ENCODE assay signal across 9 cellular contexts in the genomic region with DNA sequence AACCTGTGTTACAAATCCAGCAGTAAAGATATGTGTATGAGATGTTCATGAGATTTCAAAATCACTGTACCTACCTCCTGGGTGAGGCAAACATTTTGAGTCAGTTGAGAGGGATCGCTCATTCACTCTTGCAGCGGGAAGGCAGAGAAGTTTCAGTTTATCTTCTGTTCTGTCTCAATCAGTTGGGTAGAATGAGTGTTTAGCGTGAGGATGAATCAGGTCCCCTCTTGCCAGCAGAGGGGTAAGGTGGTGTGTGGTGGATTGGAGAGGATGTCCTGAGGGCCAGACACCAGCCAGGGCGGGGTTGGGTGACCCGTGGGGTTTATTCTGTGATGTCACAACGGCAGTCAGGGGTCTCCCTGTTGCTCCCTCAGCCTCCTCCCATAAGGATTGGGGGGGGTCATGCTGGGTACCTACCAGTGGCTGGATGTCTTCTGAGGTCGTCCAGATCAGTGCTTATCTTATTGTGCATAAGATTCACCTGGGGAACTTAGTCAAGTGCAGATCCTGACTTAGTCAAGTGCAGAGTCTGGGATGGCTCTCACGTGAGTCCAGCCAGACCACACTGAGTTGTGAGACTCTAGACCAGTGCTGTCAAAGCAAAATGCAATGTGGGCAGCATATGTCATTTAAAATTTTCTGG. TPM values are rescaled to one million over a fixed set of nuclear protein-coding genes. Genes with fewer than 3 reads are reported as not detected.
DNase-seq lines count a peak whose midpoint lies in the region; ATAC-seq and TF ChIP-seq lines count a peak whose summit lies in the region.
"Had no signal": no experiment of that assay in that cellular context is flagged by ENCODE, and none has a peak within 500 bp of the region (broad histone marks: within the 10 kb centered on the region; RNA-seq: fewer than 3 reads in every experiment).

TSS of gene GSG1 (minus strand) at position 277 of the 643 bp plus-strand sequence. CDS start at position 122, 155 bp downstream.

- peaks cover 59% of the 10 kb centered on the region for H3K4me1 ChIP-seq in vagina

- H3K36me3 Mint-ChIP-seq in MCF 10A (ENCODE audit: insufficient read depth, unreplicated experiment) = no peaks in the 10 kb centered on the region
- no peaks in the 10 kb centered on the region for H3K36me3 Mint-ChIP-seq in natural killer cell treated with Interleukin-12 subunit alpha and Interleukin-12 subunit beta and Interleukin-15 and Interleukin-18, amount 100 ng/mL, for 72 hours

- intact Hi-C loops in MCF 10A (cut with micrococcal nuclease) = loop anchor here (5.0 kb wide), 1 partner anchor 201 kb away; no protein-coding TSS in a partner anchor
- intact Hi-C loops in vagina (cut with DNase I) = no loop called here

- no peaks in the 10 kb centered on the region for H3K27me3 ChIP-seq in vagina

- H3K9me3 ChIP-seq in vagina = no peaks in the 10 kb centered on the region

- no peak for TF ChIP-seq POLR2A in vagina (IDR thresholded peaks at IDR 0.05)

- ATAC-seq in natural killer cell treated with Interleukin-12 subunit alpha and Interleukin-12 subunit beta and Interleukin-15 and Interleukin-18, amount 100 ng/mL, for 72 hours = peak in 1 of 2 donors; percentile 18
- no peak for ATAC-seq in GM18909 (IDR thresholded peaks at IDR 0.05; ENCODE audit: poor library complexity, unreplicated experiment)

- peak within 1 kb of the TSS; percentile 99 for H3K27ac Mint-ChIP-seq in MCF 10A (ENCODE audit: low read depth, unreplicated experiment)
- H3K27ac Mint-ChIP-seq in natural killer cell treated with Interleukin-12 subunit alpha and Interleukin-12 subunit beta and Interleukin-15 and Interleukin-18, amount 100 ng/mL, for 72 hours = peak within 1 kb of the TSS; percentile 73 to 89

- POLR2A ChIA-PET in MCF 10A (lab: Yijun Ruan, JAX) = interaction anchor here (0.6 to 7.7 kb wide), 17 partner anchors 9 to 1283 kb away, joined by 3 to 255 read pairs (median 5); partner anchors contain the start of genes EMP1 and GPRC5A

- no peaks in the 10 kb centered on the region for H3K9me3 Mint-ChIP-seq in MCF 10A (ENCODE audit: unreplicated experiment)
- H3K9me3 Mint-ChIP-seq in natural killer cell treated with Interleukin-12 subunit alpha and Interleukin-12 subunit beta and Interleukin-15 and Interleukin-18, amount 100 ng/mL, for 72 hours = no peaks in the 10 kb centered on the region

- no peak within 1 kb of the TSS for H3K4me3 ChIP-seq in vagina

- CTCF ChIA-PET in MCF 10A (lab: Yijun Ruan, JAX) = interaction anchor here (0.6 to 6.0 kb wide), 12 partner anchors 21 to 123 kb away, joined by 3 to 154 read pairs (median 5); no protein-coding TSS in a partner anchor

- peak; percentile 26 for DNase-seq in stimulated activated naive CD4-positive, alpha-beta T cell treated with Interleukin-2 at 50 U/mL for 16 hours (lab: John Stamatoyannopoulos, UW)
- no peak for DNase-seq in stimulated activated naive CD4-positive, alpha-beta T cell (lab: John Stamatoyannopoulos, UW)
- peak; percentile 66 for DNase-seq in MCF 10A (ENCODE audit: unreplicated experiment)
- no peak for DNase-seq in natural killer cell treated with Interleukin-12 subunit alpha and Interleukin-12 subunit beta and Interleukin-15 and Interleukin-18, amount 100 ng/mL, for 72 hours (ENCODE audit: low spot score)
- DNase-seq in vagina (ENCODE audit: extremely low spot score in 2 of 2) = no peak
- DNase-seq in mucosa of gallbladder (ENCODE audit: low spot score) = no peak
- DNase-seq in NCI-H2196 treated with DMSO at 0.1 percent for 48 hours (lab: John Stamatoyannopoulos, UW; ENCODE audit: unreplicated experiment) = no peak
- DNase-seq: EL had no signal

- H3K4me3 Mint-ChIP-seq in MCF 10A (ENCODE audit: unreplicated experiment) = peak within 1 kb of the TSS; percentile 63
- H3K4me3 Mint-ChIP-seq in natural killer cell treated with Interleukin-12 subunit alpha and Interleukin-12 subunit beta and Interleukin-15 and Interleukin-18, amount 100 ng/mL, for 72 hours = peak within 1 kb of the TSS; percentile 81

- peak within 1 kb of the TSS; percentile 96 for H3K27ac ChIP-seq in vagina

- TF ChIP-seq CTCF in MCF 10A (IDR thresholded peaks at IDR 0.05; ENCODE audit: unreplicated experiment) (no peak), vagina (IDR thresholded peaks at IDR 0.05) (no peak)

- no TSS peak for BruUV-seq in MCF 10A (replicated peaks; lab: Mats Ljungman, UMichigan)

- peaks cover 46% of the 10 kb centered on the region for H3K4me1 Mint-ChIP-seq in MCF 10A (ENCODE audit: insufficient read depth, unreplicated experiment)
- H3K4me1 Mint-ChIP-seq in natural killer cell treated with Interleukin-12 subunit alpha and Interleukin-12 subunit beta and Interleukin-15 and Interleukin-18, amount 100 ng/mL, for 72 hours (ENCODE audit: low read depth in 2 of 2) = peaks cover 21 to 22% of the 10 kb centered on the region in 2 donors

- H3K27me3 Mint-ChIP-seq in MCF 10A (ENCODE audit: insufficient read depth, unreplicated experiment) = no peaks in the 10 kb centered on the region
- peaks cover 8 to 9% of the 10 kb centered on the region in 2 donors for H3K27me3 Mint-ChIP-seq in natural killer cell treated with Interleukin-12 subunit alpha and Interleukin-12 subunit beta and Interleukin-15 and Interleukin-18, amount 100 ng/mL, for 72 hours

- no peaks in the 10 kb centered on the region for H3K36me3 ChIP-seq in vagina

RNA-seq across cellular contexts. Expression of gene GSG1, which starts in this region (rescaled TPM):
- total RNA-seq in MCF 10A (2022) (not detected in 2 replicates), vagina (not detected), mucosa of gallbladder (0.83 TPM)
- not detected for total RNA-seq in natural killer cell treated with Interleukin-12 subunit alpha and Interleukin-12 subunit beta and Interleukin-15 and Interleukin-18, amount 100 ng/mL, for 72 hours

Comparison
In these comparisons a context has a peak if more than half of its experiments do, and no peak if none do; other contexts are left out.
1. Peak in DNase-seq in MCF 10A; RNA of the gene not detected or under 1 TPM.